In genomic region chr6:683742-684440, GRCh38 we compare ENCODE assay signal across 8 cellular contexts. TPM values are rescaled to one million over a fixed set of nuclear protein-coding genes. Genes with fewer than 3 reads are reported as not detected.
DNase-seq lines count a peak whose midpoint lies in the region; ATAC-seq and TF ChIP-seq lines count a peak whose summit lies in the region.

No MANE protein-coding gene starts in this region.

- H3K27ac Mint-ChIP-seq in activated CD4-positive, alpha-beta T cell treated with anti-CD3 and anti-CD28 coated beads, Interleukin-2, amount 10 ng/mL, durations not matched to agents 24 days and 14 days, result peak overlapping the region; percentile 77

- no peaks in the 10 kb centered on the region for H3K9me3 Mint-ChIP-seq in activated CD4-positive, alpha-beta T cell treated with anti-CD3 and anti-CD28 coated beads, Interleukin-2, amount 10 ng/mL, durations not matched to agents 24 days and 14 days

- CTCF ChIA-PET in RWPE1 (lab: Yijun Ruan, JAX), result interaction anchor here (0.7 to 0.9 kb wide), 2 partner anchors 38 to 67 kb away, joined by 3 to 4 read pairs; no protein-coding TSS in a partner anchor

- H3K9me3 ChIP-seq in muscle layer of duodenum (ENCODE audit: control insufficient read depth in 1 of 2, low read length in 2 of 2), result no peaks in the 10 kb centered on the region

- no peaks in the 10 kb centered on the region for H3K27me3 Mint-ChIP-seq in activated CD4-positive, alpha-beta T cell treated with anti-CD3 and anti-CD28 coated beads, Interleukin-2, amount 10 ng/mL, durations not matched to agents 24 days and 14 days

- peak overlapping the region; percentile 71 for H3K4me3 Mint-ChIP-seq in activated CD4-positive, alpha-beta T cell treated with anti-CD3 and anti-CD28 coated beads, Interleukin-2, amount 10 ng/mL, durations not matched to agents 24 days and 14 days

- no peaks in the 10 kb centered on the region for H3K36me3 ChIP-seq in muscle layer of duodenum (ENCODE audit: control insufficient read depth in 1 of 2, insufficient read depth in 2 of 2, low read length in 2 of 2)

- peaks cover 0 to 11% of the 10 kb centered on the region in 2 donors for H3K4me1 ChIP-seq in muscle layer of duodenum (ENCODE audit: control insufficient read depth in 1 of 2, insufficient read depth in 2 of 2, low read length in 2 of 2)

- H3K27ac ChIP-seq in muscle layer of duodenum (ENCODE audit: low read length) (peak overlapping the region; percentile 46), RWPE1 (no peak overlapping the region)

- no peak for ATAC-seq in activated CD4-positive, CD25-positive, alpha-beta regulatory T cell treated with anti-CD3 and anti-CD28 coated beads, Interleukin-2, amount 50 U/mL, for 24 hours

- peak overlapping the region; percentile 52 to 55 for H3K4me3 ChIP-seq in muscle layer of duodenum (ENCODE audit: low read depth in 1 of 2, low read length in 2 of 2)

- POLR2A ChIA-PET in RWPE1 (lab: Yijun Ruan, JAX; ENCODE audit: low non-redundant PET), result no interaction called here

- peaks cover 41% of the 10 kb centered on the region for H3K4me1 Mint-ChIP-seq in activated CD4-positive, alpha-beta T cell treated with anti-CD3 and anti-CD28 coated beads, Interleukin-2, amount 10 ng/mL, durations not matched to agents 24 days and 14 days

- TF ChIP-seq CTCF in RWPE1 (conservative IDR thresholded peaks at IDR 0.05; ENCODE audit: low read depth), result no peak

- H3K27me3 ChIP-seq in muscle layer of duodenum (ENCODE audit: low read depth, low read length), result no peaks in the 10 kb centered on the region

- DNase-seq in activated CD4-positive, alpha-beta T cell treated with anti-CD3 and anti-CD28 coated beads, Interleukin-2, amount 10 ng/mL, durations not matched to agents 24 days and 14 days, result peak; percentile 66
- DNase-seq in activated CD4-positive, alpha-beta T cell treated with anti-CD3 and anti-CD28 coated beads for 48 hours, result no peak
- DNase-seq in NCI-H510A (lab: John Stamatoyannopoulos, UW), result peak; percentile 65
- DNase-seq in dedifferentiated amniotic fluid mesenchymal stem cell (ENCODE audit: extremely low spot score), result peak; percentile 68
- no peak for DNase-seq in DMS53 (lab: John Stamatoyannopoulos, UW)
- no peak for DNase-seq in RWPE1 (ENCODE audit: low spot score)

- intact Hi-C loops in activated CD4-positive, alpha-beta T cell treated with anti-CD3 and anti-CD28 coated beads, Interleukin-2, amount 10 ng/mL, durations not matched to agents 24 days and 14 days (cut with micrococcal nuclease), result loop anchor here (2.0 kb wide), 3 partner anchors 27 to 495 kb away; no protein-coding TSS in a partner anchor

- peaks cover 15% of the 10 kb centered on the region for H3K36me3 Mint-ChIP-seq in activated CD4-positive, alpha-beta T cell treated with anti-CD3 and anti-CD28 coated beads, Interleukin-2, amount 10 ng/mL, durations not matched to agents 24 days and 14 days (ENCODE audit: low read depth)

RNA-seq across cellular contexts. Expression of gene EXOC2, which starts 9.0 kb away (rescaled TPM):
- 43.6 and 44.1 TPM in 2 replicates for total RNA-seq in activated CD4-positive, alpha-beta T cell treated with anti-CD3 and anti-CD28 coated beads, Interleukin-2, amount 10 ng/mL, durations not matched to agents 24 days and 14 days

RNA-seq across cellular contexts. Expression of gene HUS1B, which starts 27.0 kb away (rescaled TPM):
- total RNA-seq in activated CD4-positive, alpha-beta T cell treated with anti-CD3 and anti-CD28 coated beads, Interleukin-2, amount 10 ng/mL, durations not matched to agents 24 days and 14 days, result 2.1 and 3.3 TPM in 2 replicates

Comparison
In these comparisons a context has a peak if more than half of its experiments do, and no peak if none do; other contexts are left out.
1. DNase-seq: peak in activated CD4-positive, alpha-beta T cell treated with anti-CD3 and anti-CD28 coated beads, Interleukin-2, amount 10 ng/mL, durations not matched to agents 24 days and 14 days (single experiment), NCI-H510A (single experiment) and dedifferentiated amniotic fluid mesenchymal stem cell (single experiment); none in activated CD4-positive, alpha-beta T cell treated with anti-CD3 and anti-CD28 coated beads for 48 hours (single experiment), DMS53 (single experiment) and RWPE1 (single experiment).